ENCODE assay signal across 12 cellular contexts in genomic region chr6:52423971-52424381, GRCh38. TPM values are rescaled to one million over a fixed set of nuclear protein-coding genes. Genes with fewer than 3 reads are reported as not detected.
DNase-seq lines count a peak whose midpoint lies in the region; ATAC-seq and TF ChIP-seq lines count a peak whose summit lies in the region.
"Had no signal": no experiment of that assay in that cellular context is flagged by ENCODE, and none has a peak within 500 bp of the region (broad histone marks: within the 10 kb centered on the region; RNA-seq: fewer than 3 reads in every experiment).

No MANE protein-coding gene starts in this region.

- POLR2A ChIA-PET in HCT116 (lab: Charles Lee), result no interaction called here

- no peaks in the 10 kb centered on the region for H3K36me3 ChIP-seq in HCT116 (ENCODE audit: control insufficient read depth in 1 of 2, insufficient read depth in 2 of 2, low read length in 2 of 2)
- no peaks in the 10 kb centered on the region for H3K36me3 ChIP-seq in stomach smooth muscle (ENCODE audit: control insufficient read depth in 2 of 2, insufficient read depth in 2 of 2, low read length in 2 of 2)
- H3K36me3 ChIP-seq in effector memory CD4-positive, alpha-beta T cell (ENCODE audit: control insufficient read depth, insufficient read depth, low read length), result no peaks in the 10 kb centered on the region
- H3K36me3 ChIP-seq: Peyer's patch had no signal

- H3K4me3 ChIP-seq in HCT116 (replicated peaks in 1 of 2; ENCODE audit: low read depth in 1 of 2, low read length in 2 of 2) (peak overlapping the region in 1 of 2 experiments; percentile 15; a peak in 2 of 4 replicates), stomach smooth muscle (ENCODE audit: low read length in 2 of 2) (no peak overlapping the region)
- no peak overlapping the region for H3K4me3 ChIP-seq in effector memory CD4-positive, alpha-beta T cell (ENCODE audit: insufficient read depth, low read depth, low read length, poor library complexity, severe bottlenecking)
- H3K4me3 ChIP-seq: Peyer's patch had no signal

- CTCF ChIA-PET in HCT116 (lab: Charles Lee), result interaction anchor here (1.7 to 1.9 kb wide), 2 partner anchors 9 to 229 kb away, joined by 4 to 6 read pairs; no protein-coding TSS in a partner anchor

- intact Hi-C loops in HCT116 (cut with micrococcal nuclease) (loop anchor here (2.0 kb wide), 1 partner anchor 81 kb away; no protein-coding TSS in a partner anchor), left cardiac atrium (cut with DNase I) (loop anchor here in 1 of 2 donors (5.0 kb wide), 1 partner anchor 73 kb away; no protein-coding TSS in a partner anchor)

- H3K4me2 ChIP-seq in HCT116 (ENCODE audit: low read length), result peak overlapping the region; percentile 62

- TF ChIP-seq POLR2A in HCT116 (IDR thresholded peaks at IDR 0.05; ENCODE audit: borderline replicate concordance, extremely low read depth, insufficient read depth, insufficient read length), result no peak

- H3K9ac ChIP-seq in HCT116 (ENCODE audit: low read length) (no peak overlapping the region), stomach smooth muscle (ENCODE audit: low read length in 2 of 2) (no peak overlapping the region)

- H3K79me2 ChIP-seq in HCT116 (ENCODE audit: insufficient read depth, low read length), result no peaks in the 10 kb centered on the region

- peaks cover 15 to 42% of the 10 kb centered on the region in 2 experiments for H3K4me1 ChIP-seq in HCT116 (ENCODE audit: control insufficient read depth in 1 of 2, insufficient read depth in 2 of 2, low read length in 2 of 2)
- peaks cover 16% of the 10 kb centered on the region for H3K4me1 ChIP-seq in stomach smooth muscle (ENCODE audit: control insufficient read depth, insufficient read depth, low read length)
- H3K4me1 ChIP-seq in effector memory CD4-positive, alpha-beta T cell (ENCODE audit: control insufficient read depth, insufficient read depth, low read length, poor library complexity, severe bottlenecking), result peaks cover 9% of the 10 kb centered on the region

- H4K20me1 ChIP-seq in HCT116 (ENCODE audit: insufficient read depth), result no peaks in the 10 kb centered on the region

- H2AFZ ChIP-seq in HCT116 (ENCODE audit: low read depth, low read length, poor library complexity, severe bottlenecking), result no peak overlapping the region

- no peak for TF ChIP-seq CTCF in HCT116 (IDR thresholded peaks at IDR 0.05 in 2 of 3, conservative IDR thresholded peaks at IDR 0.05 in 1 of 3; ENCODE audit: borderline replicate concordance in 1 of 3, insufficient read depth in 1 of 3, low read depth in 2 of 3, low read length in 2 of 3)

- RAD21 ChIA-PET in HCT116 (lab: Charles Lee; ENCODE audit: low non-redundant PET in 1 of 2, low total read pairs in 2 of 2, uncharacterized antibody in 2 of 2, unreplicated experiment in 2 of 2), result no interaction called here

- BruUV-seq in HCT116 (replicated peaks; lab: Mats Ljungman, UMichigan), result no TSS peak

- no peak overlapping the region; the same call in 1 of the 2 replicates for H3K27ac ChIP-seq in HCT116 (ENCODE audit: low read depth, low read length)
- peak overlapping the region; percentile 13 for H3K27ac ChIP-seq in stomach smooth muscle (ENCODE audit: low read length)
- H3K27ac ChIP-seq in effector memory CD4-positive, alpha-beta T cell (ENCODE audit: insufficient read depth, low read length, poor library complexity, severe bottlenecking), result no peak overlapping the region

- no peaks in the 10 kb centered on the region for H3K27me3 ChIP-seq in HCT116 (ENCODE audit: insufficient read depth, low read length)
- H3K27me3 ChIP-seq in stomach smooth muscle (ENCODE audit: control insufficient read depth in 1 of 2, insufficient read depth in 2 of 2, low read length in 2 of 2), result no peaks in the 10 kb centered on the region
- no peaks in the 10 kb centered on the region for H3K27me3 ChIP-seq in effector memory CD4-positive, alpha-beta T cell (replicated peaks; ENCODE audit: control insufficient read depth, insufficient read depth, low read length, poor library complexity, severe bottlenecking)
- H3K27me3 ChIP-seq: Peyer's patch had no signal

- no peak for DNase-seq in HCT116 (ENCODE audit: low read depth, low spot score)
- DNase-seq in amniotic epithelial cell (ENCODE audit: low read depth), result peak; percentile 86
- DNase-seq in left cardiac atrium, result peak; percentile 57
- DNase-seq in effector memory CD4-positive, alpha-beta T cell, result no peak
- DNase-seq in nucleus accumbens (lab: John Stamatoyannopoulos, UW), result no peak
- DNase-seq in NCI-H146 treated with DMSO at 0.1 percent for 48 hours (lab: John Stamatoyannopoulos, UW; ENCODE audit: unreplicated experiment), result no peak
- DNase-seq: effector memory CD8-positive, alpha-beta T cell; H7; KBM-7; Peyer's patch had no signal

- H3K9me2 ChIP-seq in HCT116 (ENCODE audit: insufficient read depth), result no peaks in the 10 kb centered on the region

- no peak for TF ChIP-seq RAD21 in HCT116 (IDR thresholded peaks at IDR 0.05; ENCODE audit: low read depth)

- ATAC-seq in HCT116 (peak; percentile 43; the same call in 1 of the 2 replicates), left cardiac atrium (peak in 1 of 2 donors; percentile 53), HG03025 (IDR thresholded peaks at IDR 0.05; ENCODE audit: low FRiP score, unreplicated experiment) (no peak)
- ATAC-seq: effector memory CD8-positive, alpha-beta T cell had no signal

- H3K9me3 ChIP-seq in HCT116 (ENCODE audit: control insufficient read depth in 1 of 2, insufficient read depth in 1 of 2, low read depth in 1 of 2, low read length in 2 of 2), result no peaks in the 10 kb centered on the region
- no peaks in the 10 kb centered on the region for H3K9me3 ChIP-seq in stomach smooth muscle (ENCODE audit: control insufficient read depth in 2 of 2, low read length in 2 of 2)
- H3K9me3 ChIP-seq in effector memory CD4-positive, alpha-beta T cell (ENCODE audit: control insufficient read depth, low read length), result no peaks in the 10 kb centered on the region
- H3K9me3 ChIP-seq: Peyer's patch had no signal

TF ChIP-seq in HCT116, 20 proteins besides CTCF, POLR2A, EP300 and RAD21:
- TF ChIP-seq EGR1 (IDR thresholded peaks at IDR 0.05; ENCODE audit: low read depth) (no peak), JUND (IDR thresholded peaks at IDR 0.05) (peak; percentile 50; the same call in 1 of the 2 replicates), FOSL1 (IDR thresholded peaks at IDR 0.05; ENCODE audit: low read depth) (peak; percentile 50; the same call in 1 of the 2 replicates), MAX (IDR thresholded peaks at IDR 0.05) (no peak; the same call in 1 of the 2 replicates), ZFX (IDR thresholded peaks at IDR 0.05) (no peak), EZH2phosphoT487 (IDR thresholded peaks at IDR 0.05; ENCODE audit: borderline replicate concordance) (no peak), EZH2 (IDR thresholded peaks at IDR 0.05) (no peak), SRF (IDR thresholded peaks at IDR 0.05; ENCODE audit: low read depth) (no peak)
TF ChIP-seq in HCT116: peak in this region for 2.

RNA-seq across cellular contexts. Expression of gene EFHC1, which starts 3.8 kb away (rescaled TPM):
- 12.4 TPM for total RNA-seq in HCT116 (2021; ENCODE audit: unreplicated experiment)
- 8.9 TPM in 2 replicates for polyA plus RNA-seq in HCT116 (2012)
- total RNA-seq in left cardiac atrium, result 1 to 10 TPM; 7.3 to 7.9 TPM

Comparison
In these comparisons a context has a peak if more than half of its experiments do, and no peak if none do; other contexts are left out.
1. DNase-seq: peak in amniotic epithelial cell (single experiment) and left cardiac atrium (single experiment); none in HCT116 (single experiment), effector memory CD4-positive, alpha-beta T cell (0 of 3), nucleus accumbens (0 of 56) and NCI-H146 treated with DMSO at 0.1 percent for 48 hours (single experiment).